ENCODE assay signal across 19 cellular contexts in genomic region chr10:131890276-131891195, GRCh38.
"Had no signal": no experiment of that assay in that cellular context is flagged by ENCODE, and none has a peak within 500 bp of the region (broad histone marks: within the 10 kb centered on the region; RNA-seq: fewer than 3 reads in every experiment).

No MANE protein-coding gene starts in this region.

- H3K36me3 ChIP-seq: brain microvascular endothelial cell, colonic mucosa, left lung, ovary, right lobe of liver, thoracic aorta, upper lobe of left lung had no signal

- H3K9me3 ChIP-seq: colonic mucosa, left lung, ovary, right lobe of liver, thoracic aorta, upper lobe of left lung had no signal

- H3K27ac ChIP-seq: brain microvascular endothelial cell, colonic mucosa, left lung, right lobe of liver, thoracic aorta, upper lobe of left lung had no signal

- DNase-seq: activated CD4-positive, alpha-beta T cell treated with anti-CD3 and anti-CD28 coated beads, Interleukin-2, amount 10 ng/mL, durations not matched to agents 7 days and 5 days; activated CD8-positive, alpha-beta memory T cell treated with anti-CD3 and anti-CD28 coated beads, Interleukin-2, amount 50 U/mL, for 4 hours; activated naive CD4-positive, alpha-beta T cell treated with anti-CD3 and anti-CD28 coated beads for 36 hours; activated T-cell treated with anti-CD3 and anti-CD28 coated beads, Interleukin-2, amount 50 U/mL, for 4 hours; brain microvascular endothelial cell; central memory CD4-positive, alpha-beta T cell; colonic mucosa; erythroblast; hypothalamus; ovary; right lobe of liver; small intestine; stimulated activated CD4-positive, alpha-beta T cell treated with anti-CD3 and anti-CD28 coated beads, Interleukin-4, amount 100 ng/mL, for 1 hour; T1000; upper lobe of left lung had no signal

- H3K27me3 ChIP-seq: colonic mucosa, ovary, right lobe of liver had no signal

- ATAC-seq: activated CD4-positive, CD25-positive, alpha-beta regulatory T cell treated with anti-CD3 and anti-CD28 coated beads, Interleukin-2, amount 50 U/mL, for 24 hours; activated T-cell treated with anti-CD3 and anti-CD28 coated beads, Interleukin-2, amount 50 U/mL, for 4 hours had no signal

- H3K4me3 ChIP-seq: colonic mucosa, left lung, ovary, right lobe of liver, thoracic aorta, upper lobe of left lung had no signal

- FAIRE-seq: frontal cortex, small intestine had no signal

- H3K4me1 ChIP-seq: colonic mucosa, right lobe of liver had no signal
